Comparison of ENCODE assay signal across 8 cellular contexts in the genomic region with DNA sequence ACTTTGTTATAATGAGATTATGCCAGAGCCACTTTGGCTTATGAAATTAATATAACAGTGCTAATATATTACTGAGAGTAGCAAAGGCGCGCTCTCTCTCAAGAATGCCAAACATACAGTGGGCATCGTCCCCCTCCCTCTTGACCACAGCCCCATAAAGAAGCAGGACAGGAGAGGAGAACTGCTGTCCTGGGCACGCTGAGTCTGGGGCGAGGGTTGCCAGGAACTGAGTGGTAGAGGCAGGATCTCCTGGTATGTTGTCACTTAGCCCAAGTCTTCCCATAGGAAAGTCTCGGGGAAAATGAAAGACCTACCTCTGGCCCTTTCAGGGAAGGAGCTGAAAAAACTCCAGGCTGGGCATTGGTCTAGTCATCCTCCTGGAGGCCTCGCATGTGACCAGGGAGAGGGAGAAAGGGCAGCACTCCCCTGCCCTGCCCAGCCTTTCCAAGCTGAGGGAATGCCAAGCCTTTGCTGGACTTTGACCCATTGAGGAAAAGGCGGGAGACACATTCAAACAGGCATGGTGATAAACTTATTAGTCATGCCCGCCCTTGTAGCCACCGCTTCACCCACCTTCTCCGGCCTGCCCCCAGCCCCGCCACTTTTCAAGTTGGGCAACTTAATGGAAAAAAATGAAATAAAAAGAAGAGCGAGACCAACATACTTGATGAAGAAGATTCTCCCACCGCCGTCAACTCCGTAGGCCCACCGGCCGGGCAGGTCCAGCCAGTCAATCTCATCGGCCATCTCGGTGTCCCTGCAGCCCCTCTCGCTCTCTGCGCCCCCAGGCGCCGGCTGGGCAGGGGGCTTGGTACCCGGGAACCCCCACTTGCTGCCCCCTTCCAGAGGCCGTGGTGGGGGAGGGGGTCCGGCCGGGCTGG. TPM values are rescaled to one million over a fixed set of nuclear protein-coding genes. Genes with fewer than 3 reads are reported as not detected.
DNase-seq lines count a peak whose midpoint lies in the region; ATAC-seq, FAIRE-seq and TF ChIP-seq lines count a peak whose summit lies in the region.

No MANE protein-coding gene starts in this region.

- H3K4me3 ChIP-seq in bronchial epithelial cell (ENCODE audit: low read depth, low read length) = peak overlapping the region; percentile 42
- H3K4me3 ChIP-seq in tibial nerve = peak overlapping the region; percentile 14 to 54 (median 52)

- no peaks in the 10 kb centered on the region for H3K36me3 Mint-ChIP-seq in activated CD8-positive, alpha-beta memory T cell treated with anti-CD3 and anti-CD28 coated beads, Interleukin-2, amount 10 ng/mL, durations not matched to agents 7 days and 5 days
- H3K36me3 Mint-ChIP-seq in memory B cell = no peaks in the 10 kb centered on the region

- DNase-seq in activated CD8-positive, alpha-beta memory T cell treated with anti-CD3 and anti-CD28 coated beads, Interleukin-2, amount 10 ng/mL, durations not matched to agents 7 days and 5 days = no peak
- DNase-seq in activated CD8-positive, alpha-beta memory T cell treated with anti-CD3 and anti-CD28 coated beads, Interleukin-2, amount 50 U/mL, for 4 hours = no peak
- DNase-seq in bronchial epithelial cell (ENCODE audit: low read depth) = no peak
- no peak for DNase-seq in memory B cell (ENCODE audit: low spot score in 2 of 2)
- DNase-seq in tibial nerve (ENCODE audit: low spot score in 2 of 2) = no peak
- no peak for DNase-seq in GM20000 (ENCODE audit: low spot score)

- FAIRE-seq in bronchial epithelial cell (lab: Jason Lieb, UNC) = no peak

- peak overlapping the region in 1 of 4 donors; percentile 54 for H3K27ac ChIP-seq in tibial nerve

- H3K9me3 Mint-ChIP-seq in activated CD8-positive, alpha-beta memory T cell treated with anti-CD3 and anti-CD28 coated beads, Interleukin-2, amount 10 ng/mL, durations not matched to agents 7 days and 5 days (ENCODE audit: low read depth) = no peaks in the 10 kb centered on the region
- no peaks in the 10 kb centered on the region for H3K9me3 Mint-ChIP-seq in memory B cell

- no peaks in the 10 kb centered on the region for H3K36me3 ChIP-seq in bronchial epithelial cell (ENCODE audit: control insufficient read depth, insufficient read depth, low read length)
- no peaks in the 10 kb centered on the region for H3K36me3 ChIP-seq in tibial nerve

- peak overlapping the region; percentile 36 for H3K4me3 Mint-ChIP-seq in activated CD8-positive, alpha-beta memory T cell treated with anti-CD3 and anti-CD28 coated beads, Interleukin-2, amount 10 ng/mL, durations not matched to agents 7 days and 5 days
- H3K4me3 Mint-ChIP-seq in memory B cell = peak overlapping the region; percentile 57

- no peak overlapping the region for H3K27ac Mint-ChIP-seq in activated CD8-positive, alpha-beta memory T cell treated with anti-CD3 and anti-CD28 coated beads, Interleukin-2, amount 10 ng/mL, durations not matched to agents 7 days and 5 days
- H3K27ac Mint-ChIP-seq in memory B cell = no peak overlapping the region

- no peak for TF ChIP-seq CTCF in bronchial epithelial cell (IDR thresholded peaks at IDR 0.05; ENCODE audit: insufficient read depth, low read length, severe bottlenecking)
- no peak for TF ChIP-seq CTCF in tibial nerve (IDR thresholded peaks at IDR 0.05)
- TF ChIP-seq CTCF in GM20000 (IDR thresholded peaks at IDR 0.05; ENCODE audit: extremely low read depth, missing control alignments) = no peak

- H3K27me3 ChIP-seq in bronchial epithelial cell (ENCODE audit: control insufficient read depth, insufficient read depth, low read length) (peaks cover 8% of the 10 kb centered on the region), tibial nerve (peaks cover 0 to 43% of the 10 kb centered on the region in 2 donors)

- H3K27me3 Mint-ChIP-seq in activated CD8-positive, alpha-beta memory T cell treated with anti-CD3 and anti-CD28 coated beads, Interleukin-2, amount 10 ng/mL, durations not matched to agents 7 days and 5 days = peaks cover 49% of the 10 kb centered on the region
- peaks cover 11% of the 10 kb centered on the region for H3K27me3 Mint-ChIP-seq in memory B cell

- H3K4me1 Mint-ChIP-seq in activated CD8-positive, alpha-beta memory T cell treated with anti-CD3 and anti-CD28 coated beads, Interleukin-2, amount 10 ng/mL, durations not matched to agents 7 days and 5 days = peaks cover 11% of the 10 kb centered on the region
- H3K4me1 Mint-ChIP-seq in memory B cell = peaks cover 9% of the 10 kb centered on the region

- no peak for ATAC-seq in activated CD8-positive, alpha-beta memory T cell treated with anti-CD3 and anti-CD28 coated beads, Interleukin-2, amount 10 ng/mL, durations not matched to agents 7 days and 5 days
- no peak for ATAC-seq in memory B cell (ENCODE audit: low read depth)
- ATAC-seq in HG03442 (IDR thresholded peaks at IDR 0.05; ENCODE audit: unreplicated experiment) = no peak
- ATAC-seq in GM19351 (IDR thresholded peaks at IDR 0.05; ENCODE audit: unreplicated experiment) = no peak

- CTCF ChIA-PET in activated CD8-positive, alpha-beta memory T cell treated with anti-CD3 and anti-CD28 coated beads, Interleukin-2, amount 10 ng/mL, durations not matched to agents 7 days and 5 days (lab: Charles Lee) = interaction anchor here (1.0 to 6.0 kb wide), 6 partner anchors 13 to 430 kb away, joined by 3 to 36 read pairs (median 6); no protein-coding TSS in a partner anchor

- no peaks in the 10 kb centered on the region for H3K9me3 ChIP-seq in tibial nerve

- WGBS in tibial nerve, 2 donors = 54 to 60% methylated on average over 25 to 28 of the region's 28 CpGs

- peaks cover 0 to 15% (median 12%) of the 10 kb centered on the region in 4 donors for H3K4me1 ChIP-seq in tibial nerve

- TF ChIP-seq POLR2A in tibial nerve (IDR thresholded peaks at IDR 0.05) = no peak

- TF ChIP-seq EP300 in tibial nerve (IDR thresholded peaks at IDR 0.05) = no peak

RNA-seq across cellular contexts. Expression of gene PLEKHA6, which starts 17.4 kb away (rescaled TPM):
- under 1 TPM; 0.02 to 0.29 TPM for total RNA-seq in activated CD8-positive, alpha-beta memory T cell treated with anti-CD3 and anti-CD28 coated beads, Interleukin-2, amount 10 ng/mL, durations not matched to agents 7 days and 5 days
- total RNA-seq in bronchial epithelial cell (2.1 and 3.5 TPM in 2 replicates), tibial nerve (10 to 100 TPM in 3 of 4 donors, 1 to 10 TPM in 1; 6.6 to 13.9 (median 12.1) TPM)

RNA-seq across cellular contexts. Expression of gene PPP1R15B, which starts 34.5 kb away (rescaled TPM):
- total RNA-seq in activated CD8-positive, alpha-beta memory T cell treated with anti-CD3 and anti-CD28 coated beads, Interleukin-2, amount 10 ng/mL, durations not matched to agents 7 days and 5 days = 10 to 100 TPM; 75.5 to 81.7 TPM
- total RNA-seq in bronchial epithelial cell (23.4 and 33.2 TPM in 2 replicates), tibial nerve (10 to 100 TPM; 42.9 to 59.9 (median 49.2) TPM)
